In genomic region chr6:128519132-128519930, GRCh38 we compare ENCODE assay signal across 8 cellular contexts. TPM values are rescaled to one million over a fixed set of nuclear protein-coding genes. Genes with fewer than 3 reads are reported as not detected.
DNase-seq lines count a peak whose midpoint lies in the region; ATAC-seq, FAIRE-seq and TF ChIP-seq lines count a peak whose summit lies in the region.

No MANE protein-coding gene starts in this region.

- intact Hi-C loops in spleen (cut with DNase I; ENCODE audit: low total_unique reads), result no loop called here

- H3K27me3 ChIP-seq in bronchial epithelial cell (ENCODE audit: control insufficient read depth, insufficient read depth, low read length) (no peaks in the 10 kb centered on the region), spleen (replicated peaks in 1 of 7) (peaks cover 0 to 65% (median 24%) of the 10 kb centered on the region in 7 donors)

- no peaks in the 10 kb centered on the region for H3K36me3 Mint-ChIP-seq in T-helper 17 cell (ENCODE audit: low read depth)

- peaks cover 14% of the 10 kb centered on the region for H3K4me1 Mint-ChIP-seq in T-helper 17 cell

- H3K4me3 Mint-ChIP-seq in T-helper 17 cell, result peak overlapping the region; percentile 93

- H3K27ac ChIP-seq in spleen, result peak overlapping the region; percentile 61 to 91 (median 86)

- TF ChIP-seq POLR2A in spleen (IDR thresholded peaks at IDR 0.05), result no peak

- TF ChIP-seq CTCF in bronchial epithelial cell (IDR thresholded peaks at IDR 0.05; ENCODE audit: insufficient read depth, low read length, severe bottlenecking), result peak; percentile 16
- TF ChIP-seq CTCF in spleen (IDR thresholded peaks at IDR 0.05 in 8 of 11, conservative IDR thresholded peaks at IDR 0.05 in 3 of 11), result no peak

- no peaks in the 10 kb centered on the region for H3K9me3 ChIP-seq in T-helper 17 cell (ENCODE audit: control insufficient read depth, low read length, poor library complexity, severe bottlenecking)
- H3K9me3 ChIP-seq in spleen, result no peaks in the 10 kb centered on the region

- peaks cover 0 to 35% (median 25%) of the 10 kb centered on the region in 6 donors for H3K4me1 ChIP-seq in spleen

- DNase-seq in HuH-7 (ENCODE audit: low spot score) (peak; percentile 61), T-helper 17 cell (peak in 2 of 3 donors; percentile 6 to 9), bronchial epithelial cell (ENCODE audit: low read depth) (peak; percentile 23), islet precursor cell (peak; percentile 86), spleen (peak; percentile 70), SHP77 (lab: John Stamatoyannopoulos, UW) (no peak)

- WGBS in spleen, 5 donors, result 1 to 3% (median 1%) methylated on average over 42 to 46 of the region's 46 CpGs

- peak overlapping the region; percentile 47 for H3K27ac Mint-ChIP-seq in T-helper 17 cell

- ATAC-seq in GM18498 (IDR thresholded peaks at IDR 0.05; ENCODE audit: unreplicated experiment), result peak; percentile 15
- ATAC-seq in T-helper 17 cell, result peak; percentile 19
- ATAC-seq in GM18868 (IDR thresholded peaks at IDR 0.05; ENCODE audit: unreplicated experiment), result no peak

- H3K4me3 ChIP-seq in bronchial epithelial cell (ENCODE audit: low read depth, low read length), result peak overlapping the region; percentile 63
- peak overlapping the region; percentile 51 to 81 (median 61) for H3K4me3 ChIP-seq in spleen

- no peaks in the 10 kb centered on the region for H3K36me3 ChIP-seq in bronchial epithelial cell (ENCODE audit: control insufficient read depth, insufficient read depth, low read length)
- no peaks in the 10 kb centered on the region for H3K36me3 ChIP-seq in spleen

- no peak for FAIRE-seq in bronchial epithelial cell (lab: Jason Lieb, UNC)

- H3K27me3 Mint-ChIP-seq in T-helper 17 cell, result peaks cover 73% of the 10 kb centered on the region

RNA-seq across cellular contexts. Expression of gene PTPRK, which starts 1.1 kb away (rescaled TPM):
- total RNA-seq in T-helper 17 cell (under 1 TPM; 0.77 to 0.78 TPM), bronchial epithelial cell (48.4 and 75.1 TPM in 2 replicates), spleen (10 to 100 TPM; 22.1 to 67.8 (median 41.4) TPM)
- 1 to 10 TPM; 3.3 to 4.4 (median 4.0) TPM for polyA plus RNA-seq in spleen

Comparison
In these comparisons a context has a peak if more than half of its experiments do, and no peak if none do; other contexts are left out.
1. DNase-seq: peak in HuH-7 (single experiment), T-helper 17 cell (2 of 3), bronchial epithelial cell (single experiment), islet precursor cell (single experiment) and spleen (single experiment); none in SHP77 (0 of 2).
2. RNA of gene PTPRK, which starts 1.1 kb away (total RNA-seq): 48.4 to 75.1 TPM in bronchial epithelial cell and 22.1 to 67.8 TPM in spleen; 0.77 to 0.78 TPM in T-helper 17 cell; every median in the first group is over 10 times any median in the second.